In the genomic region with DNA sequence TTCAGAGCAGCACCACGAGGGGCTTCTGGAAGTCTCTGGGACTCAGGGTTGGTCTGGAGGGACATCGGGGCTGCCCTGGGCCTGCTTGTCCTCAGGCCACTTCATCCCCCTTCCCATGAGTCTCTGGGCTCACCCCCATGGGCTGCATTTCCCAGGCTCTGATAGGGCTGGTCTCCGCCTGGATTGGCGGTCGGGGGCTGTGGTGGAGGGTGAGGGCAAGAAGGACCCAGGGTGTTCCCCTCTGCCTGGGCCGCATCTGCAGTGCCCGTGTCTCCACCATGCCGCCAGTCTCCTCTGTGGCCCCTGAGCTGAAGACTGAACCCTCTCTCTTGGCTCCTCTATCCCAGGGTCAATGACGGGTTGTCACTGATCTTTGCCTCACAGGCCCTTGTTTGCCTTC, we compare ENCODE assay signal across 29 cellular contexts.
DNase-seq lines count a peak whose midpoint lies in the region; ATAC-seq, FAIRE-seq and TF ChIP-seq lines count a peak whose summit lies in the region.
"Had no signal": no experiment of that assay in that cellular context is flagged by ENCODE, and none has a peak within 500 bp of the region (broad histone marks: within the 10 kb centered on the region; RNA-seq: fewer than 3 reads in every experiment).

No MANE protein-coding gene starts in this region.

- no peaks in the 10 kb centered on the region for H3K4me1 ChIP-seq in kidney (ENCODE audit: control insufficient read depth in 1 of 2, insufficient read depth in 1 of 2, low read depth in 1 of 2, low read length in 2 of 2)
- H3K4me1 ChIP-seq: BE2C, SJCRH30 had no signal

- no peak overlapping the region for H3K9ac ChIP-seq in kidney (ENCODE audit: low read length in 2 of 2)

- H3K27me3 Mint-ChIP-seq in activated CD4-positive, alpha-beta T cell treated with anti-CD3 and anti-CD28 coated beads, Interleukin-2, amount 10 ng/mL, durations not matched to agents 24 days and 14 days, result no peaks in the 10 kb centered on the region
- H3K27me3 Mint-ChIP-seq in type B pancreatic cell, result peaks cover 21% of the 10 kb centered on the region

- CTCF ChIA-PET in GM10248 (lab: Yijun Ruan, JAX), result no interaction called here

- H3K9me3 ChIP-seq in kidney (ENCODE audit: control insufficient read depth in 1 of 2, low read length in 2 of 2), result no peaks in the 10 kb centered on the region
- H3K9me3 ChIP-seq: BE2C, MG63, SJCRH30 had no signal

- FAIRE-seq in kidney (lab: Jason Lieb, UNC), result no peak
- no peak for FAIRE-seq in urothelium cell line (lab: Jason Lieb, UNC)
- FAIRE-seq: GM19239, H54 had no signal

- POLR2A ChIA-PET in GM10248 (lab: Yijun Ruan, JAX), result no interaction called here

- no peaks in the 10 kb centered on the region for H3K9me3 Mint-ChIP-seq in activated CD4-positive, alpha-beta T cell treated with anti-CD3 and anti-CD28 coated beads, Interleukin-2, amount 10 ng/mL, durations not matched to agents 24 days and 14 days
- H3K9me3 Mint-ChIP-seq in type B pancreatic cell, result no peaks in the 10 kb centered on the region
- H3K9me3 Mint-ChIP-seq: CD8-positive, alpha-beta memory T cell had no signal

- TF ChIP-seq CTCF in GM10248 (IDR thresholded peaks at IDR 0.05; ENCODE audit: control extremely low read depth, extremely low read depth, low read depth, missing control alignments) (no peak), kidney (IDR thresholded peaks at IDR 0.05; ENCODE audit: borderline replicate concordance, extremely low read depth, insufficient read depth) (no peak), type B pancreatic cell (conservative IDR thresholded peaks at IDR 0.05) (no peak)

- no peak overlapping the region for H3K27ac ChIP-seq in kidney (ENCODE audit: low read depth in 2 of 2, low read length in 2 of 2)
- H3K27ac ChIP-seq: 22Rv1, SJCRH30 had no signal

- peak; percentile 31 for DNase-seq in activated CD4-positive, alpha-beta T cell treated with anti-CD3 and anti-CD28 coated beads, Interleukin-2, amount 10 ng/mL, durations not matched to agents 24 days and 14 days
- DNase-seq in activated CD4-positive, alpha-beta T cell treated with anti-CD3 and anti-CD28 coated beads, Interleukin-2, amount 50 U/mL, for 4 hours, result no peak
- DNase-seq in GM10248 (ENCODE audit: extremely low spot score) (peak; percentile 2), kidney (peak; percentile 36), type B pancreatic cell (ENCODE audit: extremely low spot score, unreplicated experiment) (peak; percentile 60), urothelium cell line (ENCODE audit: low spot score) (no peak)
- DNase-seq: ACHN; BE2C; CD8-positive, alpha-beta memory T cell; DMS 273 treated with DMSO at 0.1 percent for 48 hours; DMS79; EL; GDM1; IMR-90; KG1; MG63; NCI-H1694; NCI-H2029 treated with DMSO at 0.1 percent for 48 hours; NCI-H446 treated with DMSO at 0.1 percent for 48 hours; NCI-H526; NCI-H82; NK-92 treated with Interleukin-12 subunit alpha and Interleukin-12 subunit beta, amount 100 ng/mL, for 24 hours; PC-3; SJCRH30 had no signal

- no peak overlapping the region for H3K4me3 Mint-ChIP-seq in activated CD4-positive, alpha-beta T cell treated with anti-CD3 and anti-CD28 coated beads, Interleukin-2, amount 10 ng/mL, durations not matched to agents 24 days and 14 days
- H3K4me3 Mint-ChIP-seq in type B pancreatic cell, result no peak overlapping the region
- H3K4me3 Mint-ChIP-seq: CD14-positive monocyte; CD8-positive, alpha-beta memory T cell had no signal

- H3K4me1 Mint-ChIP-seq in activated CD4-positive, alpha-beta T cell treated with anti-CD3 and anti-CD28 coated beads, Interleukin-2, amount 10 ng/mL, durations not matched to agents 24 days and 14 days, result no peaks in the 10 kb centered on the region
- H3K4me1 Mint-ChIP-seq in type B pancreatic cell (ENCODE audit: unreplicated experiment), result no peaks in the 10 kb centered on the region
- H3K4me1 Mint-ChIP-seq: CD14-positive monocyte; CD8-positive, alpha-beta memory T cell had no signal

- no peak for ATAC-seq in GM18873 (IDR thresholded peaks at IDR 0.05; ENCODE audit: low FRiP score, unreplicated experiment)
- ATAC-seq: PC-3 had no signal

- H3K36me3 Mint-ChIP-seq in activated CD4-positive, alpha-beta T cell treated with anti-CD3 and anti-CD28 coated beads, Interleukin-2, amount 10 ng/mL, durations not matched to agents 24 days and 14 days (ENCODE audit: low read depth), result no peaks in the 10 kb centered on the region
- H3K36me3 Mint-ChIP-seq in type B pancreatic cell, result no peaks in the 10 kb centered on the region
- H3K36me3 Mint-ChIP-seq: CD14-positive monocyte; CD8-positive, alpha-beta memory T cell had no signal

- no peak overlapping the region for H3K4me3 ChIP-seq in kidney (ENCODE audit: low read length in 2 of 2)
- H3K4me3 ChIP-seq: MG63, SJCRH30 had no signal

- H3K36me3 ChIP-seq in kidney (ENCODE audit: control insufficient read depth in 1 of 2, insufficient read depth in 2 of 2, low read length in 2 of 2), result no peaks in the 10 kb centered on the region
- H3K36me3 ChIP-seq: BE2C, MG63, SJCRH30 had no signal

- intact Hi-C loops in activated CD4-positive, alpha-beta T cell treated with anti-CD3 and anti-CD28 coated beads, Interleukin-2, amount 10 ng/mL, durations not matched to agents 24 days and 14 days (cut with micrococcal nuclease), result no loop called here
- intact Hi-C loops in kidney (cut with DNase I), result no loop called here

- H3K27ac Mint-ChIP-seq in activated CD4-positive, alpha-beta T cell treated with anti-CD3 and anti-CD28 coated beads, Interleukin-2, amount 10 ng/mL, durations not matched to agents 24 days and 14 days, result no peak overlapping the region
- no peak overlapping the region for H3K27ac Mint-ChIP-seq in type B pancreatic cell
- H3K27ac Mint-ChIP-seq: CD8-positive, alpha-beta memory T cell had no signal

Comparison
In these comparisons a context has a peak if more than half of its experiments do, and no peak if none do; other contexts are left out.
1. DNase-seq: peak in activated CD4-positive, alpha-beta T cell treated with anti-CD3 and anti-CD28 coated beads, Interleukin-2, amount 10 ng/mL, durations not matched to agents 24 days and 14 days (single experiment), GM10248 (single experiment), kidney (single experiment) and type B pancreatic cell (single experiment); none in activated CD4-positive, alpha-beta T cell treated with anti-CD3 and anti-CD28 coated beads, Interleukin-2, amount 50 U/mL, for 4 hours (0 of 2) and urothelium cell line (single experiment).